8 cellular contexts compared by ENCODE assay signal in genomic region chrX:103464774-103465117, GRCh38. TPM values are rescaled to one million over a fixed set of nuclear protein-coding genes. Genes with fewer than 3 reads are reported as not detected.
DNase-seq lines count a peak whose midpoint lies in the region; ATAC-seq and TF ChIP-seq lines count a peak whose summit lies in the region.

No MANE protein-coding gene starts in this region.

- no peaks in the 10 kb centered on the region for H3F3A ChIP-seq in OCI-LY1 (ENCODE audit: insufficient read depth, low read length)
- H3F3A ChIP-seq in neural cell (ENCODE audit: insufficient read depth, low read length, poor library complexity, severe bottlenecking), result no peaks in the 10 kb centered on the region

- peaks cover 6% of the 10 kb centered on the region for H3K4me1 ChIP-seq in OCI-LY1 (ENCODE audit: insufficient read depth, low read length, severe bottlenecking)

- TF ChIP-seq RAD21 in neural cell (conservative IDR thresholded peaks at IDR 0.05), result peak; percentile 86

- H3K4me3 ChIP-seq in OCI-LY1 (ENCODE audit: low read depth, low read length, poor library complexity, severe bottlenecking) (peak overlapping the region; percentile 49), neural cell (ENCODE audit: low read length) (no peak overlapping the region)

- H4K20me1 ChIP-seq in OCI-LY1 (ENCODE audit: insufficient read depth, low read length), result no peaks in the 10 kb centered on the region
- H4K20me1 ChIP-seq in neural cell (ENCODE audit: insufficient read depth), result no peaks in the 10 kb centered on the region

- no peaks in the 10 kb centered on the region for H3K36me3 ChIP-seq in OCI-LY1 (ENCODE audit: insufficient read depth, low read length)
- H3K36me3 ChIP-seq in neural cell (ENCODE audit: insufficient read depth, low read length), result no peaks in the 10 kb centered on the region

- peak; percentile 96 for ATAC-seq in GM19452 (IDR thresholded peaks at IDR 0.05; ENCODE audit: unreplicated experiment)
- peak; percentile 91 for ATAC-seq in HG03571 (IDR thresholded peaks at IDR 0.05; ENCODE audit: unreplicated experiment)
- peak; percentile 90 for ATAC-seq in stimulated activated naive CD8-positive, alpha-beta T cell treated with anti-CD3 and anti-CD28 coated beads, Interleukin-15, amount 100 ng/mL, for 72 hours

- H3K9me2 ChIP-seq in OCI-LY1 (ENCODE audit: low read depth, low read length) (no peaks in the 10 kb centered on the region), neural cell (ENCODE audit: insufficient read depth, low read length) (no peaks in the 10 kb centered on the region)

- H3K9me3 ChIP-seq in OCI-LY1 (ENCODE audit: low read length), result no peaks in the 10 kb centered on the region
- no peaks in the 10 kb centered on the region for H3K9me3 ChIP-seq in neural cell (ENCODE audit: low read length)

- H3K4me1 Mint-ChIP-seq in stimulated activated naive CD8-positive, alpha-beta T cell treated with anti-CD3 and anti-CD28 coated beads, Interleukin-15, amount 100 ng/mL, for 72 hours, result peaks cover 10% of the 10 kb centered on the region

- TF ChIP-seq EP300 in neural cell (conservative IDR thresholded peaks at IDR 0.05; ENCODE audit: poor library complexity, severe bottlenecking), result no peak

- H3K4me3 Mint-ChIP-seq in stimulated activated naive CD8-positive, alpha-beta T cell treated with anti-CD3 and anti-CD28 coated beads, Interleukin-15, amount 100 ng/mL, for 72 hours, result peak overlapping the region; percentile 92 to 93

- H3K79me2 ChIP-seq in OCI-LY1 (ENCODE audit: insufficient read depth, low read length) (no peaks in the 10 kb centered on the region), neural cell (replicated peaks; ENCODE audit: insufficient read depth, low read length) (no peaks in the 10 kb centered on the region)

- TF ChIP-seq CTCF in OCI-LY1 (IDR thresholded peaks at IDR 0.05; ENCODE audit: low read length) (peak; percentile 62; the same call in 1 of the 2 replicates), neural cell (IDR thresholded peaks at IDR 0.05; ENCODE audit: poor library complexity, severe bottlenecking) (peak; percentile 81)

- H2AFZ ChIP-seq in OCI-LY1 (ENCODE audit: low read length) (0 out of 2 replicates have a peak overlapping the region, but pooled peaks have one; percentile 79), neural cell (ENCODE audit: low read depth, low read length) (no peak overlapping the region)

- peak overlapping the region; percentile 31 to 90 for H3K27ac Mint-ChIP-seq in stimulated activated naive CD8-positive, alpha-beta T cell treated with anti-CD3 and anti-CD28 coated beads, Interleukin-15, amount 100 ng/mL, for 72 hours

- H3K27me3 ChIP-seq in OCI-LY1 (ENCODE audit: insufficient read depth, low read length), result no peaks in the 10 kb centered on the region
- no peaks in the 10 kb centered on the region for H3K27me3 ChIP-seq in neural cell (ENCODE audit: insufficient read depth, low read depth, low read length)

- H3K27me3 Mint-ChIP-seq in stimulated activated naive CD8-positive, alpha-beta T cell treated with anti-CD3 and anti-CD28 coated beads, Interleukin-15, amount 100 ng/mL, for 72 hours, result no peaks in the 10 kb centered on the region

- no peak overlapping the region for H3K27ac ChIP-seq in OCI-LY1 (ENCODE audit: low read depth, low read length, poor library complexity, severe bottlenecking)
- H3K27ac ChIP-seq in neural cell (ENCODE audit: low read length), result no peak overlapping the region

- H3K4me2 ChIP-seq in OCI-LY1 (ENCODE audit: low read length), result peak overlapping the region; percentile 66
- H3K4me2 ChIP-seq in neural cell (ENCODE audit: low read length), result no peak overlapping the region

- H3K9ac ChIP-seq in OCI-LY1 (ENCODE audit: low read length) (no peak overlapping the region), neural cell (ENCODE audit: low read length) (no peak overlapping the region)

- DNase-seq in CMK (ENCODE audit: low read depth), result peak; percentile 29
- DNase-seq in activated T-cell treated with anti-CD3 and anti-CD28 coated beads for 4 hours, result peak; percentile 67
- DNase-seq in fibroblast of gingiva (ENCODE audit: low read depth), result peak; percentile 64
- peak; percentile 65 to 73 for DNase-seq in stimulated activated naive CD8-positive, alpha-beta T cell treated with anti-CD3 and anti-CD28 coated beads, Interleukin-15, amount 100 ng/mL, for 72 hours

- no peaks in the 10 kb centered on the region for H3K9me3 Mint-ChIP-seq in stimulated activated naive CD8-positive, alpha-beta T cell treated with anti-CD3 and anti-CD28 coated beads, Interleukin-15, amount 100 ng/mL, for 72 hours

TF ChIP-seq in neural cell, 6 proteins besides CTCF, POLR2A, EP300 and RAD21:
- peak; percentile 84 for TF ChIP-seq SMC3 (conservative IDR thresholded peaks at IDR 0.05; ENCODE audit: poor library complexity)
- TF ChIP-seq REST (IDR thresholded peaks at IDR 0.05; ENCODE audit: borderline replicate concordance), result no peak

RNA-seq across cellular contexts. Expression of gene RAB40A, which starts 54.5 kb away (rescaled TPM):
- 1.9 and 2.9 TPM in 2 replicates for polyA plus RNA-seq in neural cell
- 0.97 and 2.8 TPM in 2 replicates for polyA minus RNA-seq in neural cell
